In genomic region chr7:152462995-152463713, GRCh38 we compare ENCODE assay signal across 9 cellular contexts. TPM values are rescaled to one million over a fixed set of nuclear protein-coding genes. Genes with fewer than 3 reads are reported as not detected.
DNase-seq lines count a peak whose midpoint lies in the region; ATAC-seq, FAIRE-seq and TF ChIP-seq lines count a peak whose summit lies in the region.
"Had no signal": no experiment of that assay in that cellular context is flagged by ENCODE, and none has a peak within 500 bp of the region (broad histone marks: within the 10 kb centered on the region; RNA-seq: fewer than 3 reads in every experiment).

No MANE protein-coding gene starts in this region.

- H3K36me3 ChIP-seq in kidney (ENCODE audit: control insufficient read depth in 1 of 2, insufficient read depth in 2 of 2, low read length in 2 of 2) = no peaks in the 10 kb centered on the region

- peak; percentile 11 for ATAC-seq in GM18511 (IDR thresholded peaks at IDR 0.05; ENCODE audit: unreplicated experiment)
- peak; percentile 15 for ATAC-seq in HG02885 (IDR thresholded peaks at IDR 0.05; ENCODE audit: poor library complexity, unreplicated experiment)
- ATAC-seq in stimulated activated naive B cell treated with anti-CD40 and anti-IgM and Interleukin-4, amounts not matched to agents 10 μg/mL and 1 μg/mL and 100 μg/mL, for 72 hours (replicated peaks) = peak; percentile 1 to 5

- H3K27ac ChIP-seq in kidney (ENCODE audit: low read depth in 2 of 2, low read length in 2 of 2) = peak overlapping the region; percentile 89 to 92

- intact Hi-C loops in kidney (cut with DNase I) = no loop called here

- peak overlapping the region; percentile 82 for H3K27ac Mint-ChIP-seq in stimulated activated naive B cell treated with anti-CD40 and anti-IgM and Interleukin-4, amounts not matched to agents 10 μg/mL and 1 μg/mL and 100 μg/mL, for 72 hours

- H3K4me1 ChIP-seq in kidney (ENCODE audit: control insufficient read depth in 1 of 2, insufficient read depth in 1 of 2, low read depth in 1 of 2, low read length in 2 of 2) = peaks cover 0 to 3% of the 10 kb centered on the region in 2 donors

- peak overlapping the region; percentile 67 to 78 for H3K9ac ChIP-seq in kidney (ENCODE audit: low read length in 2 of 2)

- no peak for FAIRE-seq in kidney (lab: Jason Lieb, UNC)
- FAIRE-seq: TTC549 had no signal

- H3K27me3 Mint-ChIP-seq in stimulated activated naive B cell treated with anti-CD40 and anti-IgM and Interleukin-4, amounts not matched to agents 10 μg/mL and 1 μg/mL and 100 μg/mL, for 72 hours = no peaks in the 10 kb centered on the region

- H3K4me1 Mint-ChIP-seq in stimulated activated naive B cell treated with anti-CD40 and anti-IgM and Interleukin-4, amounts not matched to agents 10 μg/mL and 1 μg/mL and 100 μg/mL, for 72 hours = peaks cover 9 to 28% of the 10 kb centered on the region in 2 donors

- H3K4me3 Mint-ChIP-seq in stimulated activated naive B cell treated with anti-CD40 and anti-IgM and Interleukin-4, amounts not matched to agents 10 μg/mL and 1 μg/mL and 100 μg/mL, for 72 hours = peak overlapping the region; percentile 98 to 99

- no peaks in the 10 kb centered on the region for H3K36me3 Mint-ChIP-seq in stimulated activated naive B cell treated with anti-CD40 and anti-IgM and Interleukin-4, amounts not matched to agents 10 μg/mL and 1 μg/mL and 100 μg/mL, for 72 hours

- H3K4me3 ChIP-seq in kidney (ENCODE audit: low read length in 2 of 2) = peak overlapping the region; percentile 72 to 90

- DNase-seq in AG09319 (ENCODE audit: extremely low read depth, low read depth) (peak; percentile 16), NCI-H2171 (lab: John Stamatoyannopoulos, UW) (peak; percentile 49), brain pericyte (ENCODE audit: low read depth, low spot score) (peak; percentile 36), kidney (no peak), AML-193 (lab: John Stamatoyannopoulos, UW) (no peak)
- DNase-seq in stimulated activated naive B cell treated with anti-CD40 and anti-IgM and Interleukin-4, amounts not matched to agents 10 μg/mL and 1 μg/mL and 100 μg/mL, for 72 hours = no peak

- H3K9me3 Mint-ChIP-seq in stimulated activated naive B cell treated with anti-CD40 and anti-IgM and Interleukin-4, amounts not matched to agents 10 μg/mL and 1 μg/mL and 100 μg/mL, for 72 hours = no peaks in the 10 kb centered on the region

- no peaks in the 10 kb centered on the region for H3K9me3 ChIP-seq in kidney (ENCODE audit: control insufficient read depth in 1 of 2, low read length in 2 of 2)

- TF ChIP-seq CTCF in AG09319 (IDR thresholded peaks at IDR 0.05; ENCODE audit: low read depth, low read length) (no peak), kidney (IDR thresholded peaks at IDR 0.05; ENCODE audit: borderline replicate concordance, extremely low read depth, insufficient read depth) (no peak)

RNA-seq across cellular contexts. Expression of gene KMT2C, which starts 27.4 kb away (rescaled TPM):
- 102 TPM for total RNA-seq in kidney
- 4.8 TPM for polyA plus RNA-seq in kidney (ENCODE audit: insufficient read depth, low read depth, low replicate concordance)

Comparison
In these comparisons a context has a peak if more than half of its experiments do, and no peak if none do; other contexts are left out.
1. DNase-seq: peak in AG09319 (single experiment), NCI-H2171 (single experiment) and brain pericyte (single experiment); none in kidney (single experiment), stimulated activated naive B cell treated with anti-CD40 and anti-IgM and Interleukin-4, amounts not matched to agents 10 μg/mL and 1 μg/mL and 100 μg/mL, for 72 hours (single experiment) and AML-193 (0 of 2).
2. Peak in every context shown above with its lines, with median percentiles within 50 percentile points of each other: ATAC-seq.